Comparison of ENCODE assay signal across 8 cellular contexts in the genomic region with DNA sequence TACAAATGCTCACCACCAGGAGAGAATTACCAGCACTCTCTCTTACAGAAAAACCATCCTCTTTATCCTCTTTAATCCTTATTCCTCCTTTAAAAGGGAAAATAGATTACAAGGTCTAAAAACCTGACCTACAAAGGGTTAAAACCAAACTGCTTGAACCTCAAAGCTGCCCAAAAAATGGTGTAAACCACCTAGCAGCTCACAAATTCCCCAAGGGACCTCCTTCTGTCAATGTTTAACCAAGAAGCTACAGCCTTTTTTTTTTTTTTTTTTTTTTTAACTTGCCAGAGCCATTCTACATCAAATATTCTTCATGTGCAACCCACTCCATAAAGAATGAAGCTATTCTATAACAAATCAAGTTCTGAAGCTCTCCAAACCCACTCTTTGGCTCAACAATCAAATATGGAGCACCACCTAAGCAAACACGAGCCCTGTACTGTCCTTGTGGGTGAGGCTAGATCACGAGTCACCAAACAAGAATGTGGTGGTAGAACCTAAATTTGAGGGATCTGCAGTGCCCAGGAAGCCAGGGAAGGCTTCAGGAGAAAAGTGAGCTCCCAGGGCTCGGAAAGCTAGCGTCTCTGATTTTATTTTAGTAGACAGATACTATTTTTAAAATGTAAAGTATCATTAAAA. TPM values are rescaled to one million over a fixed set of nuclear protein-coding genes. Genes with fewer than 3 reads are reported as not detected.
DNase-seq lines count a peak whose midpoint lies in the region; ATAC-seq and TF ChIP-seq lines count a peak whose summit lies in the region.

No MANE protein-coding gene starts in this region.

- 47 to 48% methylated on average over 4 of the region's 4 CpGs for WGBS in upper lobe of left lung, 2 donors

- peak overlapping the region in 2 of 4 donors; percentile 24 to 71 for H3K27ac ChIP-seq in upper lobe of left lung

- peak; percentile 30 for DNase-seq in NCI-H345 (lab: John Stamatoyannopoulos, UW)
- DNase-seq in NCI-H345 treated with DMSO at 0.1 percent for 48 hours (lab: John Stamatoyannopoulos, UW; ENCODE audit: unreplicated experiment), result no peak
- peak; percentile 11 for DNase-seq in NCI-H1694 treated with DMSO at 0.1 percent for 48 hours (lab: John Stamatoyannopoulos, UW)
- peak; percentile 50 for DNase-seq in fibroblast of pulmonary artery (ENCODE audit: low read depth)
- no peak for DNase-seq in upper lobe of left lung
- DNase-seq in activated T-cell treated with anti-CD3 and anti-CD28 coated beads, Interleukin-2, amount 50 U/mL, for 48 hours, result no peak
- DNase-seq in NCI-H1105 treated with DMSO at 0.1 percent for 48 hours (lab: John Stamatoyannopoulos, UW), result no peak
- DNase-seq in activated effector memory CD4-positive, alpha-beta T cell treated with anti-CD3 and anti-CD28 coated beads, Interleukin-2, amount 50 U/mL, for 16 hours, result no peak

- TF ChIP-seq EP300 in upper lobe of left lung (IDR thresholded peaks at IDR 0.05), result no peak

- H3K36me3 ChIP-seq in upper lobe of left lung, result no peaks in the 10 kb centered on the region

- TF ChIP-seq CTCF in fibroblast of pulmonary artery (IDR thresholded peaks at IDR 0.05; ENCODE audit: low read length, missing control alignments) (no peak), upper lobe of left lung (IDR thresholded peaks at IDR 0.05) (no peak)

- H3K4me1 ChIP-seq in upper lobe of left lung, result peaks cover 23 to 31% (median 27%) of the 10 kb centered on the region in 4 donors

- no peaks in the 10 kb centered on the region for H3K27me3 ChIP-seq in upper lobe of left lung

- ATAC-seq in upper lobe of left lung (ENCODE audit: low FRiP score in 2 of 2), result peak; percentile 45 to 68

- no peak overlapping the region for H3K4me3 ChIP-seq in fibroblast of pulmonary artery (replicated peaks; ENCODE audit: low read depth, low read length)
- H3K4me3 ChIP-seq in upper lobe of left lung, result no peak overlapping the region

- H3K9me3 ChIP-seq in upper lobe of left lung, result peaks cover 0 to under 1% (median under 1%) of the 10 kb centered on the region in 4 donors

- no peak for TF ChIP-seq POLR2A in upper lobe of left lung (IDR thresholded peaks at IDR 0.05)

RNA-seq across cellular contexts. Expression of gene OSBPL10, which starts 20.1 kb away (rescaled TPM):
- 10 to 100 TPM; 13.6 to 73.9 (median 24.4) TPM for total RNA-seq in upper lobe of left lung

RNA-seq across cellular contexts. Expression of gene ZNF860, which starts 20.6 kb away (rescaled TPM):
- 1 to 10 TPM in 5 of 6 donors, not detected in 1; 1.0 to 2.6 (median 1.2) TPM for total RNA-seq in upper lobe of left lung

Comparison
In these comparisons a context has a peak if more than half of its experiments do, and no peak if none do; other contexts are left out.
1. DNase-seq: peak in NCI-H345 (single experiment), NCI-H1694 treated with DMSO at 0.1 percent for 48 hours (single experiment) and fibroblast of pulmonary artery (single experiment); none in NCI-H345 treated with DMSO at 0.1 percent for 48 hours (single experiment), upper lobe of left lung (0 of 2), activated T-cell treated with anti-CD3 and anti-CD28 coated beads, Interleukin-2, amount 50 U/mL, for 48 hours (0 of 2), NCI-H1105 treated with DMSO at 0.1 percent for 48 hours (single experiment) and activated effector memory CD4-positive, alpha-beta T cell treated with anti-CD3 and anti-CD28 coated beads, Interleukin-2, amount 50 U/mL, for 16 hours (single experiment).